In genomic region chr2:54329482-54330225, GRCh38 we compare ENCODE assay signal across 8 cellular contexts.
DNase-seq lines count a peak whose midpoint lies in the region; ATAC-seq and TF ChIP-seq lines count a peak whose summit lies in the region.

No MANE protein-coding gene starts in this region.

- ATAC-seq in GM18909 (IDR thresholded peaks at IDR 0.05; ENCODE audit: poor library complexity, unreplicated experiment) (no peak), HG02623 (IDR thresholded peaks at IDR 0.05; ENCODE audit: unreplicated experiment) (no peak)

- no peak for TF ChIP-seq EP300 in tibial nerve (IDR thresholded peaks at IDR 0.05)

- no peaks in the 10 kb centered on the region for H3K4me1 ChIP-seq in BE2C
- H3K4me1 ChIP-seq in tibial nerve = peaks cover 0 to 14% (median 7%) of the 10 kb centered on the region in 4 donors

- H3K4me3 ChIP-seq in BE2C (ENCODE audit: low read depth, low read length) (peak overlapping the region; percentile 54), tibial nerve (peak overlapping the region; percentile 51 to 78 (median 55))

- no peak for TF ChIP-seq POLR2A in tibial nerve (IDR thresholded peaks at IDR 0.05)

- H3K27ac ChIP-seq in angular gyrus (ENCODE audit: low read depth, low read length) = peak overlapping the region; percentile 98
- peak overlapping the region; percentile 81 to 98 (median 89) for H3K27ac ChIP-seq in tibial nerve

- H3K27me3 ChIP-seq in BE2C = no peaks in the 10 kb centered on the region
- H3K27me3 ChIP-seq in tibial nerve = no peaks in the 10 kb centered on the region

- no peaks in the 10 kb centered on the region for H3K36me3 ChIP-seq in BE2C
- H3K36me3 ChIP-seq in tibial nerve = no peaks in the 10 kb centered on the region

- WGBS in tibial nerve, 2 donors = 20 to 28% methylated on average over 6 of the region's 6 CpGs

- DNase-seq in BE2C (no peak), HuH-7 (ENCODE audit: low spot score) (peak; percentile 24), kidney tubule cell (ENCODE audit: low spot score) (peak; percentile 34), tibial nerve (ENCODE audit: low spot score in 2 of 2) (no peak)
- no peak for DNase-seq in stimulated activated CD4-positive, alpha-beta T cell treated with anti-CD3 and anti-CD28 coated beads, Interleukin-4, amount 100 ng/mL, for 4 hours

- TF ChIP-seq CTCF in BE2C (IDR thresholded peaks at IDR 0.05; ENCODE audit: low read depth, low read length) (no peak), tibial nerve (IDR thresholded peaks at IDR 0.05) (no peak)

- H3K9me3 ChIP-seq in BE2C (no peaks in the 10 kb centered on the region), tibial nerve (peaks cover 0 to 13% (median 0%) of the 10 kb centered on the region in 4 donors)

Comparison
In these comparisons a context has a peak if more than half of its experiments do, and no peak if none do; other contexts are left out.
1. DNase-seq: peak in HuH-7 (single experiment) and kidney tubule cell (single experiment); none in BE2C (single experiment), tibial nerve (0 of 2) and stimulated activated CD4-positive, alpha-beta T cell treated with anti-CD3 and anti-CD28 coated beads, Interleukin-4, amount 100 ng/mL, for 4 hours (0 of 2).